Comparison of ENCODE assay signal across 1 cellular context in genomic region chr3:194137314-194138097, GRCh38.
TF ChIP-seq lines count a peak whose summit lies in the region.

No MANE protein-coding gene starts in this region.

TF ChIP-seq in WTC11, 78 proteins besides CTCF, POLR2A, EP300 and RAD21 (continued from another document and continues in another):
- TF ChIP-seq ATF6 (CRISPR knock-in tag; IDR thresholded peaks at IDR 0.05) (no peak), SMAD3 (CRISPR knock-in tag; IDR thresholded peaks at IDR 0.05; ENCODE audit: borderline replicate concordance) (no peak), ARID4B (CRISPR knock-in tag; IDR thresholded peaks at IDR 0.05; ENCODE audit: borderline replicate concordance) (no peak), CREM (CRISPR knock-in tag; IDR thresholded peaks at IDR 0.05) (no peak), TCF7 (CRISPR knock-in tag; IDR thresholded peaks at IDR 0.05; ENCODE audit: low read depth) (no peak), ZNF396 (CRISPR knock-in tag; IDR thresholded peaks at IDR 0.05; ENCODE audit: borderline replicate concordance) (no peak), ZNF138 (CRISPR knock-in tag; conservative IDR thresholded peaks at IDR 0.05) (no peak), IRF2 (CRISPR knock-in tag; IDR thresholded peaks at IDR 0.05; ENCODE audit: borderline replicate concordance, low read depth) (no peak), USF2 (CRISPR knock-in tag; IDR thresholded peaks at IDR 0.05) (no peak), FOXJ3 (CRISPR knock-in tag; IDR thresholded peaks at IDR 0.05; ENCODE audit: borderline replicate concordance) (no peak), MAX (CRISPR knock-in tag; IDR thresholded peaks at IDR 0.05) (peak; percentile 25; the same call in 1 of the 2 replicates), CREB1 (CRISPR knock-in tag; IDR thresholded peaks at IDR 0.05) (0 out of 2 replicates have a peak, but pooled peaks have one; percentile 14), ZNF671 (CRISPR knock-in tag; IDR thresholded peaks at IDR 0.05) (no peak), ESRRA (CRISPR knock-in tag; IDR thresholded peaks at IDR 0.05; ENCODE audit: borderline replicate concordance) (no peak), JAZF1 (CRISPR knock-in tag; IDR thresholded peaks at IDR 0.05) (no peak), ELF4 (CRISPR knock-in tag; IDR thresholded peaks at IDR 0.05; ENCODE audit: low read depth) (no peak), ATF1 (CRISPR knock-in tag; IDR thresholded peaks at IDR 0.05) (no peak), GRHL2 (CRISPR knock-in tag; IDR thresholded peaks at IDR 0.05; ENCODE audit: insufficient replicate concordance, severe bottlenecking) (no peak), ZBTB21 (CRISPR knock-in tag; IDR thresholded peaks at IDR 0.05; ENCODE audit: borderline replicate concordance) (no peak), NR2C2 (CRISPR knock-in tag; IDR thresholded peaks at IDR 0.05) (no peak), PRDM15 (CRISPR knock-in tag; IDR thresholded peaks at IDR 0.05) (no peak), PRRX2 (CRISPR knock-in tag; IDR thresholded peaks at IDR 0.05) (no peak), AFF4 (CRISPR knock-in tag; IDR thresholded peaks at IDR 0.05; ENCODE audit: borderline replicate concordance) (no peak), GTF2I (CRISPR knock-in tag; conservative IDR thresholded peaks at IDR 0.05) (no peak), AR (CRISPR knock-in tag; IDR thresholded peaks at IDR 0.05) (no peak), ERG (CRISPR knock-in tag; IDR thresholded peaks at IDR 0.05) (peak; percentile 24; the same call in 1 of the 2 replicates), ZNF281 (CRISPR knock-in tag; IDR thresholded peaks at IDR 0.05) (no peak), ZNF423 (CRISPR knock-in tag; IDR thresholded peaks at IDR 0.05) (no peak), ZSCAN18 (CRISPR knock-in tag; IDR thresholded peaks at IDR 0.05) (no peak), FOXK1 (CRISPR knock-in tag; IDR thresholded peaks at IDR 0.05) (no peak)
